Comparison of ENCODE assay signal across 14 cellular contexts in genomic region chr7:115085421-115085820, GRCh38.
DNase-seq lines count a peak whose midpoint lies in the region; ATAC-seq and TF ChIP-seq lines count a peak whose summit lies in the region.
"Had no signal": no experiment of that assay in that cellular context is flagged by ENCODE, and none has a peak within 500 bp of the region (broad histone marks: within the 10 kb centered on the region; RNA-seq: fewer than 3 reads in every experiment).

No MANE protein-coding gene starts in this region.

- H3K9ac ChIP-seq in PC-3 (ENCODE audit: low read length) = no peak overlapping the region

- H4K20me1 ChIP-seq in PC-3 (ENCODE audit: low read length) = no peaks in the 10 kb centered on the region

- POLR2A ChIA-PET in PC-3 (lab: Charles Lee; ENCODE audit: unreplicated experiment) = no interaction called here
- POLR2A ChIA-PET in naive thymus-derived CD4-positive, alpha-beta T cell (lab: Charles Lee) = no interaction called here

- ATAC-seq in PC-3 (peak; percentile 38), esophagus mucosa (peak; percentile 49), HG02798 (IDR thresholded peaks at IDR 0.05; ENCODE audit: poor library complexity, unreplicated experiment) (no peak)
- ATAC-seq in stimulated activated memory B cell treated with anti-CD40 and anti-IgM and Interleukin-4, amounts not matched to agents 10 μg/mL and 1 μg/mL and 100 μg/mL, for 72 hours = peak; percentile 31
- ATAC-seq in naive thymus-derived CD4-positive, alpha-beta T cell = no peak
- ATAC-seq: A549; CD8-positive, alpha-beta T cell; GM12878 had no signal

- intact Hi-C loops in PC-3 (cut with micrococcal nuclease) = loop anchor here (5.0 kb wide), 3 partner anchors 62 to 153 kb away; no protein-coding TSS in a partner anchor
- intact Hi-C loops in naive thymus-derived CD4-positive, alpha-beta T cell (cut with micrococcal nuclease) = no loop called here

- no peaks in the 10 kb centered on the region for H3F3A ChIP-seq in PC-3 (ENCODE audit: low read length, unreplicated experiment)

- H3K36me3 ChIP-seq in PC-3 (ENCODE audit: low read depth, low read length) = no peaks in the 10 kb centered on the region
- no peaks in the 10 kb centered on the region for H3K36me3 ChIP-seq in naive thymus-derived CD4-positive, alpha-beta T cell (ENCODE audit: control insufficient read depth in 2 of 3, insufficient read depth in 3 of 3, low read length in 3 of 3)

- no TSS peak for BruUV-seq in PC-3 (replicated peaks; lab: Mats Ljungman, UMichigan)

- peaks cover 3% of the 10 kb centered on the region for H3K9me3 Mint-ChIP-seq in stimulated activated memory B cell treated with anti-CD40 and anti-IgM and Interleukin-4, amounts not matched to agents 10 μg/mL and 1 μg/mL and 100 μg/mL, for 72 hours
- peaks cover 0 to 2% (median 0%) of the 10 kb centered on the region in 11 donors for H3K9me3 Mint-ChIP-seq in naive thymus-derived CD4-positive, alpha-beta T cell
- H3K9me3 Mint-ChIP-seq: CD14-positive monocyte; CD8-positive, alpha-beta T cell; HFFc6 had no signal

- H3K9me3 ChIP-seq in PC-3 (ENCODE audit: low read length) = no peaks in the 10 kb centered on the region
- no peaks in the 10 kb centered on the region for H3K9me3 ChIP-seq in naive thymus-derived CD4-positive, alpha-beta T cell (ENCODE audit: control insufficient read depth in 2 of 3, low read length in 3 of 3)
- H3K9me3 ChIP-seq: A549 had no signal

- no peak overlapping the region for H3K4me3 ChIP-seq in PC-3 (ENCODE audit: low read length)
- no peak overlapping the region for H3K4me3 ChIP-seq in naive thymus-derived CD4-positive, alpha-beta T cell (ENCODE audit: low read length)
- H3K4me3 ChIP-seq: A549, GM12878 had no signal

- no peak overlapping the region for H3K4me3 Mint-ChIP-seq in stimulated activated memory B cell treated with anti-CD40 and anti-IgM and Interleukin-4, amounts not matched to agents 10 μg/mL and 1 μg/mL and 100 μg/mL, for 72 hours
- no peak overlapping the region for H3K4me3 Mint-ChIP-seq in naive thymus-derived CD4-positive, alpha-beta T cell
- H3K4me3 Mint-ChIP-seq: CD14-positive monocyte; CD8-positive, alpha-beta T cell; HFFc6 had no signal

- no peaks in the 10 kb centered on the region for H3K79me2 ChIP-seq in PC-3 (ENCODE audit: low read length)

- H3K9me2 ChIP-seq in PC-3 (replicated peaks; ENCODE audit: low read length) = no peaks in the 10 kb centered on the region

- no peak overlapping the region for H3K27ac ChIP-seq in PC-3 (ENCODE audit: low read length)
- H3K27ac ChIP-seq in naive thymus-derived CD4-positive, alpha-beta T cell (ENCODE audit: low read depth, low read length) = no peak overlapping the region
- H3K27ac ChIP-seq: A549 had no signal

- H2AFZ ChIP-seq in PC-3 (ENCODE audit: low read length) = no peak overlapping the region

- H3K4me1 Mint-ChIP-seq in stimulated activated memory B cell treated with anti-CD40 and anti-IgM and Interleukin-4, amounts not matched to agents 10 μg/mL and 1 μg/mL and 100 μg/mL, for 72 hours = no peaks in the 10 kb centered on the region
- H3K4me1 Mint-ChIP-seq in naive thymus-derived CD4-positive, alpha-beta T cell = peaks cover 0 to 7% (median 0%) of the 10 kb centered on the region in 7 donors
- H3K4me1 Mint-ChIP-seq: CD14-positive monocyte had no signal

- TF ChIP-seq CTCF in PC-3 (conservative IDR thresholded peaks at IDR 0.05; ENCODE audit: low read depth, low read length) = no peak

- H3K4me2 ChIP-seq in PC-3 (ENCODE audit: low read length) = peak overlapping the region; percentile 23
- H3K4me2 ChIP-seq: A549 had no signal

- no peaks in the 10 kb centered on the region for H3K27me3 ChIP-seq in PC-3 (ENCODE audit: low read length)
- H3K27me3 ChIP-seq in naive thymus-derived CD4-positive, alpha-beta T cell (ENCODE audit: control insufficient read depth in 2 of 2, insufficient read depth in 2 of 2, low read length in 2 of 2) = no peaks in the 10 kb centered on the region

- peak overlapping the region; percentile 37 for H3K27ac Mint-ChIP-seq in stimulated activated memory B cell treated with anti-CD40 and anti-IgM and Interleukin-4, amounts not matched to agents 10 μg/mL and 1 μg/mL and 100 μg/mL, for 72 hours
- no peak overlapping the region for H3K27ac Mint-ChIP-seq in naive thymus-derived CD4-positive, alpha-beta T cell
- H3K27ac Mint-ChIP-seq: CD14-positive monocyte; CD8-positive, alpha-beta T cell; HFFc6 had no signal

- H3K4me1 ChIP-seq in PC-3 (ENCODE audit: insufficient read depth, low read length) = peaks cover 33% of the 10 kb centered on the region
- no peaks in the 10 kb centered on the region for H3K4me1 ChIP-seq in naive thymus-derived CD4-positive, alpha-beta T cell (ENCODE audit: control insufficient read depth in 2 of 2, insufficient read depth in 2 of 2, low read length in 2 of 2)

- H3K27me3 Mint-ChIP-seq in stimulated activated memory B cell treated with anti-CD40 and anti-IgM and Interleukin-4, amounts not matched to agents 10 μg/mL and 1 μg/mL and 100 μg/mL, for 72 hours = no peaks in the 10 kb centered on the region
- peaks cover 0 to 13% (median 0%) of the 10 kb centered on the region in 5 donors for H3K27me3 Mint-ChIP-seq in naive thymus-derived CD4-positive, alpha-beta T cell

- DNase-seq in ELF-1 (ENCODE audit: low read depth, low spot score) = peak; percentile 51
- peak; percentile 71 for DNase-seq in PC-3
- no peak for DNase-seq in naive thymus-derived CD4-positive, alpha-beta T cell
- DNase-seq in HPDE6-E6E7 (ENCODE audit: extremely low spot score) = no peak
- DNase-seq: CD8-positive, alpha-beta T cell; COR-L47; HCEC 1CT; HFFc6 had no signal

- CTCF ChIA-PET in PC-3 (lab: Charles Lee) = interaction anchor here (0.6 kb wide), 1 partner anchor 721 kb away, joined by 3 read pairs; no protein-coding TSS in a partner anchor
- CTCF ChIA-PET in naive thymus-derived CD4-positive, alpha-beta T cell (lab: Charles Lee) = no interaction called here

- H3K36me3 Mint-ChIP-seq in stimulated activated memory B cell treated with anti-CD40 and anti-IgM and Interleukin-4, amounts not matched to agents 10 μg/mL and 1 μg/mL and 100 μg/mL, for 72 hours = no peaks in the 10 kb centered on the region
- peaks cover 0 to 3% (median 0%) of the 10 kb centered on the region in 5 donors for H3K36me3 Mint-ChIP-seq in naive thymus-derived CD4-positive, alpha-beta T cell
- H3K36me3 Mint-ChIP-seq: CD14-positive monocyte; CD8-positive, alpha-beta T cell had no signal

Comparison
In these comparisons a context has a peak if more than half of its experiments do, and no peak if none do; other contexts are left out.
1. DNase-seq: peak in ELF-1 (single experiment) and PC-3 (single experiment); none in naive thymus-derived CD4-positive, alpha-beta T cell (0 of 9) and HPDE6-E6E7 (single experiment).
2. ATAC-seq: peak in PC-3 (single experiment), esophagus mucosa (single experiment) and stimulated activated memory B cell treated with anti-CD40 and anti-IgM and Interleukin-4, amounts not matched to agents 10 μg/mL and 1 μg/mL and 100 μg/mL, for 72 hours (single experiment); none in naive thymus-derived CD4-positive, alpha-beta T cell (single experiment) and HG02798 (single experiment).